In the genomic region with DNA sequence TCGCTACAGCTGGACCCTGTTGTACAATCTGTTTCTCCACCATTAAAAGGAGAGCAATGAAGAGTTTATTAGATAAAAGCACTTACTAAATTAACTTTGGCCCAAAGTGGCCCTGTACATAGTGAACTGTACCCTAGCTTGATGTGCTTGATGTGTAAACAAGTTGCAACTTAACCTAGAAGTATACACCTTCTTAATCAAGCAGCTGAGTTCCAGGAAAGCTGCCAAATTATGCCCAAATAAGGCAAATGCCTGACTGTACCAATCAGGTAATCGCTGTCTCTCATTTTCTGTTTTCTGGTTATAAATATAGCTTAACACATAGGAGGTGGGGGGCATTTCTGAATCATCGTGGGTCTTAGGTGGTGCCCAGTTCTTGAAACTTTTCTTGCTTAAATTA, we compare ENCODE assay signal across 1 cellular context.
TF ChIP-seq lines count a peak whose summit lies in the region.

No MANE protein-coding gene starts in this region.

TF ChIP-seq in GM12878, 131 proteins besides CTCF, POLR2A, EP300 and RAD21 (continued from another document):
- TF ChIP-seq, protein P1, sequence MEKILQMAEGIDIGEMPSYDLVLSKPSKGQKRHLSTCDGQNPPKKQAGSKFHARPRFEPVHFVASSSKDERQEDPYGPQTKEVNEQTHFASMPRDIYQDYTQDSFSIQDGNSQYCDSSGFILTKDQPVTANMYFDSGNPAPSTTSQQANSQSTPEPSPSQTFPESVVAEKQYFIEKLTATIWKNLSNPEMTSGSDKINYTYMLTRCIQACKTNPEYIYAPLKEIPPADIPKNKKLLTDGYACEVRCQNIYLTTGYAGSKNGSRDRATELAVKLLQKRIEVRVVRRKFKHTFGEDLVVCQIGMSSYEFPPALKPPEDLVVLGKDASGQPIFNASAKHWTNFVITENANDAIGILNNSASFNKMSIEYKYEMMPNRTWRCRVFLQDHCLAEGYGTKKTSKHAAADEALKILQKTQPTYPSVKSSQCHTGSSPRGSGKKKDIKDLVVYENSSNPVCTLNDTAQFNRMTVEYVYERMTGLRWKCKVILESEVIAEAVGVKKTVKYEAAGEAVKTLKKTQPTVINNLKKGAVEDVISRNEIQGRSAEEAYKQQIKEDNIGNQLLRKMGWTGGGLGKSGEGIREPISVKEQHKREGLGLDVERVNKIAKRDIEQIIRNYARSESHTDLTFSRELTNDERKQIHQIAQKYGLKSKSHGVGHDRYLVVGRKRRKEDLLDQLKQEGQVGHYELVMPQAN (conservative IDR thresholded peaks at IDR 0.05): no peak
